In the genomic region with DNA sequence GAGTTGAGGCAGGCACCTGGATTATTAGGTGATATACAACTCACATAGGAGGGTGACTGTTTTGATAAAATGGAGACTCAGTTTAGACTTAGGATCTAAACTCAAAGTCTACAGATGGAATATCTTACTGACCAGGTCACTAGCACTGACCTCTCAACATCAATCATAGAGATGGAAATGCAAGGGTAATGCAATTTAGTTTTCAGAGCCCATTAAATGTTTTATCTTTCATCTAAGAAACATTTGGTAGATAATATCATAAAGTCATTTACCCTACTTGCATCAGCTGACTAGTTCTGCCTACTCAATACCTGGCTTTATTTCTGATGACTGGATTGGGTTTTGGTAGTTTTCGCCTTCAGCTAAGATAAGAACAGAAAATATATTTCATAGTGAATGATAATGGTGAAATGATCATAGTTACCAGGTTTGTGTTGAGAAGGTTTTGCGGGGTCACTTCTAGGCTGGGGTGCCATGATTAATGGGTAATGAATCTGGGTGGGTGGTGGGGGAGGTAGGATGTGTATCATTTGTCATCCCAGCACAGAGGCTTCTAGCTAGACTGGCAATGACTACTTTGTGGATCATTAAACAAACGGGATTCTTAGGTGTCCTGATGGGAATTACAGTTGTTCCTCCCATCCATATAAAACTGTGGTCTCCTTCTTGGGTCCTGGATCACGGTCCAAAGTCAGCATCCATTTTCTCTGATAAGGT, we compare ENCODE assay signal across 37 cellular contexts.
"Had no signal": no experiment of that assay in that cellular context is flagged by ENCODE, and none has a peak within 500 bp of the region (broad histone marks: within the 10 kb centered on the region; RNA-seq: fewer than 3 reads in every experiment).

No MANE protein-coding gene starts in this region.

- DNase-seq: activated CD4-positive, alpha-beta memory T cell treated with anti-CD3 and anti-CD28 coated beads for 36 hours; activated CD4-positive, alpha-beta T cell treated with anti-CD3 and anti-CD28 coated beads, Interleukin-2, amount 10 ng/mL, durations not matched to agents 24 days and 14 days; activated CD4-positive, CD25-positive, alpha-beta regulatory T cell treated with anti-CD3 and anti-CD28 coated beads, Interleukin-2, amount 50 U/mL, for 72 hours; activated CD8-positive, alpha-beta memory T cell treated with anti-CD3 and anti-CD28 coated beads, Interleukin-2, amount 50 U/mL, for 4 hours; activated gamma-delta T cell; activated naive CD4-positive, alpha-beta T cell treated with anti-CD3 and anti-CD28 coated beads, Interleukin-2, amount 10 ng/mL, durations not matched to agents 7 days and 5 days; activated naive CD8-positive, alpha-beta T cell treated with anti-CD3 and anti-CD28 coated beads, Interleukin-2, amount 10 ng/mL, durations not matched to agents 7 days and 5 days; activated T-cell treated with anti-CD3 and anti-CD28 coated beads, Interleukin-2, amount 50 U/mL, for 24 hours; amniotic stem cell; dermis blood vessel endothelial cell; effector CD4-positive, alpha-beta T cell; erythroblast; hippocampal formation; immature natural killer cell; left ventricle myocardium inferior; mucosa of descending colon; ovary; retina; sigmoid colon; small intestine; stimulated activated CD4-positive, alpha-beta T cell treated with anti-CD3 and anti-CD28 coated beads, Interleukin-1b, Interleukin-23, amount 100 ng/mL, for 48 hours; stimulated activated CD4-positive, alpha-beta T cell treated with anti-CD3 and anti-CD28 coated beads, Interleukin-4, amount 100 ng/mL, for 4 hours; stimulated activated CD8-positive, alpha-beta memory T cell treated with anti-CD3 and anti-CD28 coated beads, Interleukin-4, amount 100 ng/mL, for 48 hours; stomach; T-helper 17 cell; T1000; thyroid gland had no signal

- H3K4me3 Mint-ChIP-seq: activated CD4-positive, alpha-beta memory T cell treated with anti-CD3 and anti-CD28 coated beads for 36 hours; activated CD4-positive, alpha-beta T cell treated with anti-CD3 and anti-CD28 coated beads, Interleukin-2, amount 10 ng/mL, durations not matched to agents 24 days and 14 days; activated naive CD4-positive, alpha-beta T cell treated with anti-CD3 and anti-CD28 coated beads, Interleukin-2, amount 10 ng/mL, durations not matched to agents 7 days and 5 days; activated naive CD8-positive, alpha-beta T cell treated with anti-CD3 and anti-CD28 coated beads, Interleukin-2, amount 10 ng/mL, durations not matched to agents 7 days and 5 days; activated T-cell treated with anti-CD3 and anti-CD28 coated beads, Interleukin-2, amount 50 U/mL, for 24 hours; immature natural killer cell; natural killer cell treated with Interleukin-12 subunit alpha and Interleukin-12 subunit beta and Interleukin-15 and Interleukin-18, amount 100 ng/mL, for 72 hours; stimulated activated memory B cell treated with anti-CD40 and anti-IgM and Interleukin-4, amounts not matched to agents 10 μg/mL and 1 μg/mL and 100 μg/mL, for 72 hours; T-helper 17 cell had no signal

- H3K27me3 Mint-ChIP-seq: activated CD4-positive, alpha-beta memory T cell treated with anti-CD3 and anti-CD28 coated beads for 36 hours; activated CD4-positive, alpha-beta T cell treated with anti-CD3 and anti-CD28 coated beads, Interleukin-2, amount 10 ng/mL, durations not matched to agents 24 days and 14 days; activated naive CD4-positive, alpha-beta T cell treated with anti-CD3 and anti-CD28 coated beads, Interleukin-2, amount 10 ng/mL, durations not matched to agents 7 days and 5 days; activated naive CD8-positive, alpha-beta T cell treated with anti-CD3 and anti-CD28 coated beads, Interleukin-2, amount 10 ng/mL, durations not matched to agents 7 days and 5 days; activated T-cell treated with anti-CD3 and anti-CD28 coated beads, Interleukin-2, amount 50 U/mL, for 24 hours; natural killer cell treated with Interleukin-12 subunit alpha and Interleukin-12 subunit beta and Interleukin-15 and Interleukin-18, amount 100 ng/mL, for 72 hours; stimulated activated memory B cell treated with anti-CD40 and anti-IgM and Interleukin-4, amounts not matched to agents 10 μg/mL and 1 μg/mL and 100 μg/mL, for 72 hours; T-helper 17 cell had no signal

- H3K4me3 ChIP-seq: gastroesophageal sphincter, left ventricle myocardium inferior, lung, mucosa of descending colon, ovary, sigmoid colon, stomach, thyroid gland, upper lobe of left lung, vagina had no signal

- H3K9me3 Mint-ChIP-seq: activated CD4-positive, alpha-beta memory T cell treated with anti-CD3 and anti-CD28 coated beads for 36 hours; activated CD4-positive, alpha-beta T cell treated with anti-CD3 and anti-CD28 coated beads, Interleukin-2, amount 10 ng/mL, durations not matched to agents 24 days and 14 days; activated naive CD4-positive, alpha-beta T cell treated with anti-CD3 and anti-CD28 coated beads, Interleukin-2, amount 10 ng/mL, durations not matched to agents 7 days and 5 days; activated T-cell treated with anti-CD3 and anti-CD28 coated beads, Interleukin-2, amount 50 U/mL, for 24 hours; immature natural killer cell; natural killer cell treated with Interleukin-12 subunit alpha and Interleukin-12 subunit beta and Interleukin-15 and Interleukin-18, amount 100 ng/mL, for 72 hours; stimulated activated memory B cell treated with anti-CD40 and anti-IgM and Interleukin-4, amounts not matched to agents 10 μg/mL and 1 μg/mL and 100 μg/mL, for 72 hours had no signal

- H3K27me3 ChIP-seq: gastroesophageal sphincter, neutrophil, ovary, sigmoid colon, stomach, thyroid gland, upper lobe of left lung, vagina had no signal

- H3K27ac ChIP-seq: gastroesophageal sphincter, left ventricle myocardium inferior, neutrophil, ovary, sigmoid colon, stomach, thyroid gland, upper lobe of left lung, vagina had no signal

- H3K36me3 ChIP-seq: gastroesophageal sphincter, left ventricle myocardium inferior, neutrophil, ovary, sigmoid colon, stomach, thyroid gland, upper lobe of left lung, vagina had no signal

- H3K9me3 ChIP-seq: gastroesophageal sphincter, mucosa of descending colon, neutrophil, ovary, sigmoid colon, stomach, thyroid gland, upper lobe of left lung, vagina had no signal

- H3K4me1 ChIP-seq: gastroesophageal sphincter, left ventricle myocardium inferior, stomach, thyroid gland, upper lobe of left lung, vagina had no signal

- H3K36me3 Mint-ChIP-seq: activated CD4-positive, alpha-beta memory T cell treated with anti-CD3 and anti-CD28 coated beads for 36 hours; activated naive CD4-positive, alpha-beta T cell treated with anti-CD3 and anti-CD28 coated beads, Interleukin-2, amount 10 ng/mL, durations not matched to agents 7 days and 5 days; activated naive CD8-positive, alpha-beta T cell treated with anti-CD3 and anti-CD28 coated beads, Interleukin-2, amount 10 ng/mL, durations not matched to agents 7 days and 5 days; stimulated activated memory B cell treated with anti-CD40 and anti-IgM and Interleukin-4, amounts not matched to agents 10 μg/mL and 1 μg/mL and 100 μg/mL, for 72 hours had no signal

- H3K27ac Mint-ChIP-seq: activated CD4-positive, alpha-beta memory T cell treated with anti-CD3 and anti-CD28 coated beads for 36 hours; activated CD4-positive, alpha-beta T cell treated with anti-CD3 and anti-CD28 coated beads, Interleukin-2, amount 10 ng/mL, durations not matched to agents 24 days and 14 days; activated naive CD4-positive, alpha-beta T cell treated with anti-CD3 and anti-CD28 coated beads, Interleukin-2, amount 10 ng/mL, durations not matched to agents 7 days and 5 days; activated naive CD8-positive, alpha-beta T cell treated with anti-CD3 and anti-CD28 coated beads, Interleukin-2, amount 10 ng/mL, durations not matched to agents 7 days and 5 days; activated T-cell treated with anti-CD3 and anti-CD28 coated beads, Interleukin-2, amount 50 U/mL, for 24 hours; immature natural killer cell; progenitor cell of endocrine pancreas; stimulated activated memory B cell treated with anti-CD40 and anti-IgM and Interleukin-4, amounts not matched to agents 10 μg/mL and 1 μg/mL and 100 μg/mL, for 72 hours; T-helper 17 cell had no signal

- H3K4me1 Mint-ChIP-seq: activated CD4-positive, alpha-beta T cell treated with anti-CD3 and anti-CD28 coated beads, Interleukin-2, amount 10 ng/mL, durations not matched to agents 24 days and 14 days; activated naive CD4-positive, alpha-beta T cell treated with anti-CD3 and anti-CD28 coated beads, Interleukin-2, amount 10 ng/mL, durations not matched to agents 7 days and 5 days; activated naive CD8-positive, alpha-beta T cell treated with anti-CD3 and anti-CD28 coated beads, Interleukin-2, amount 10 ng/mL, durations not matched to agents 7 days and 5 days; stimulated activated memory B cell treated with anti-CD40 and anti-IgM and Interleukin-4, amounts not matched to agents 10 μg/mL and 1 μg/mL and 100 μg/mL, for 72 hours had no signal

- ATAC-seq: gastroesophageal sphincter; mucosa of descending colon; natural killer cell treated with Interleukin-12 subunit alpha and Interleukin-12 subunit beta and Interleukin-15 and Interleukin-18, amount 100 ng/mL, for 72 hours; stimulated activated memory B cell treated with anti-CD40 and anti-IgM and Interleukin-4, amounts not matched to agents 10 μg/mL and 1 μg/mL and 100 μg/mL, for 72 hours; T-helper 17 cell had no signal

- FAIRE-seq: colon, endometrium, small intestine had no signal
